8 cellular contexts compared by ENCODE assay signal in the genomic region with DNA sequence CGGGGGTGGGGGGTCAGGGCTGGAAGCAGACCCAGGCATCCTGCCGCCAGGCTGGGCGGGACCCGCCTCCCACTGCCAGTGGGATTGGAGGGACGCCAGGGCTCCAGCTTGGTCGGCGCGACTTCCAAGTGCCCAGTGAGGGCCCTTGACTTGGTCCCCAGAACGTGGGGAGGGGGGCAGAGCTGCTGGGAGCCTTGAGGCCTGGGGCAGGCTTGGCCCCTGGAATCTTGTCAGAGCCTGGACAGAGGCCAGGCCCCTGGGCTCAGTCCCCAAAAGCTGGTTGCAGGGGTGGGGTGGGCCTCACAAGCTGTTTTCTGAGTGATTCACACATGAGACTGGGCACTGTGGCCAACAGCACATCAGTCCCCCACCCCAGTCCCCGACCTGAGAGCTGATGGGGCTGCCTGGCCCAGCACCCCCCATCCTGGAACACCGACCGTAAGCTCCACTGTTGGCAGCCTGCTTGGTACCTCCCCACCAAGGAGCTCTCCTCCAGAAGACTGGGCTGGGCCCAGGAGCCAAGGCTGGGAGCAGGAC. TPM values are rescaled to one million over a fixed set of nuclear protein-coding genes. Genes with fewer than 3 reads are reported as not detected.
DNase-seq lines count a peak whose midpoint lies in the region; ATAC-seq, FAIRE-seq and TF ChIP-seq lines count a peak whose summit lies in the region.

No MANE protein-coding gene starts in this region.

- no peaks in the 10 kb centered on the region for H3K9me3 ChIP-seq in BE2C
- no peaks in the 10 kb centered on the region for H3K9me3 ChIP-seq in astrocyte (ENCODE audit: insufficient read depth, low read depth, low read length)

- no peak overlapping the region for H3K27ac ChIP-seq in astrocyte (ENCODE audit: low read depth, low read length)

- ATAC-seq in naive B cell (ENCODE audit: low read depth in 2 of 2) (no peak), HG03039 (IDR thresholded peaks at IDR 0.05; ENCODE audit: unreplicated experiment) (no peak), HG03521 (IDR thresholded peaks at IDR 0.05; ENCODE audit: unreplicated experiment) (no peak), GM19452 (IDR thresholded peaks at IDR 0.05; ENCODE audit: unreplicated experiment) (no peak)

- H3K4me1 ChIP-seq in BE2C, result peaks cover 19% of the 10 kb centered on the region
- peaks cover 45% of the 10 kb centered on the region for H3K4me1 ChIP-seq in astrocyte (ENCODE audit: insufficient read depth, low read length)

- peak overlapping the region; percentile 66 for H3K4me2 ChIP-seq in astrocyte (ENCODE audit: low read length)

- peaks cover 6% of the 10 kb centered on the region for H3K27me3 Mint-ChIP-seq in astrocyte (ENCODE audit: low read depth, unreplicated experiment)
- H3K27me3 Mint-ChIP-seq in naive B cell, result peaks cover 3 to 18% (median 6%) of the 10 kb centered on the region in 3 donors

- peaks cover 13% of the 10 kb centered on the region for H3K79me2 ChIP-seq in astrocyte (ENCODE audit: insufficient read depth, low read length)

- H4K20me1 ChIP-seq in astrocyte (ENCODE audit: insufficient read depth, low read length), result peaks cover 12% of the 10 kb centered on the region

- peaks cover 11% of the 10 kb centered on the region for H3K4me1 Mint-ChIP-seq in astrocyte (ENCODE audit: low read depth, unreplicated experiment)
- H3K4me1 Mint-ChIP-seq in naive B cell, result peaks cover 21 to 58% (median 57%) of the 10 kb centered on the region in 3 donors

- H3K36me3 Mint-ChIP-seq in astrocyte (ENCODE audit: low read depth, unreplicated experiment) (peaks cover under 1% of the 10 kb centered on the region), naive B cell (no peaks in the 10 kb centered on the region)

- H3K36me3 ChIP-seq in BE2C (peaks cover 12% of the 10 kb centered on the region), astrocyte (ENCODE audit: insufficient read depth, low read length) (no peaks in the 10 kb centered on the region)

- H3K27me3 ChIP-seq in BE2C (no peaks in the 10 kb centered on the region), astrocyte (ENCODE audit: insufficient read depth, low read length) (no peaks in the 10 kb centered on the region)

- H3K9me3 Mint-ChIP-seq in astrocyte (ENCODE audit: unreplicated experiment) (no peaks in the 10 kb centered on the region), naive B cell (no peaks in the 10 kb centered on the region)

- TF ChIP-seq CTCF in BE2C (IDR thresholded peaks at IDR 0.05; ENCODE audit: low read depth, low read length), result no peak
- TF ChIP-seq CTCF in astrocyte (IDR thresholded peaks at IDR 0.05; ENCODE audit: insufficient read depth, low read depth, low read length), result no peak

- H3K4me3 ChIP-seq in BE2C (ENCODE audit: low read depth, low read length) (no peak overlapping the region), astrocyte (ENCODE audit: insufficient read depth, low read depth, low read length) (no peak overlapping the region)

- H3K4me3 Mint-ChIP-seq in astrocyte (ENCODE audit: unreplicated experiment) (no peak overlapping the region), naive B cell (peak overlapping the region in 7 of 8 donors; percentile 33 to 68 (median 60))

- H3K27ac Mint-ChIP-seq in astrocyte (ENCODE audit: unreplicated experiment), result no peak overlapping the region
- peak overlapping the region in 2 of 6 donors; percentile 65 to 66 for H3K27ac Mint-ChIP-seq in naive B cell

- no peak for FAIRE-seq in H54 (lab: Jason Lieb, UNC)
- no peak for FAIRE-seq in astrocyte (lab: Jason Lieb, UNC)
- FAIRE-seq in GM19239 (lab: Jason Lieb, UNC), result no peak

- no peak overlapping the region for H2AFZ ChIP-seq in astrocyte (ENCODE audit: low read depth, low read length)

- H3K9ac ChIP-seq in astrocyte (ENCODE audit: low read length), result no peak overlapping the region

- DNase-seq in BE2C, result peak; percentile 53
- peak; percentile 94 for DNase-seq in H54 (ENCODE audit: insufficient read length, low spot score)
- DNase-seq in astrocyte (ENCODE audit: low read depth), result peak; percentile 36
- DNase-seq in naive B cell, result no peak
- DNase-seq in GM19239 (ENCODE audit: insufficient read length, low spot score), result no peak

- no peak for TF ChIP-seq POLR2A in H54 (IDR thresholded peaks at IDR 0.05; ENCODE audit: low read depth, low read length)

RNA-seq across cellular contexts. Expression of gene CLIC3, which starts 0.5 kb away (rescaled TPM):
- polyA plus RNA-seq in BE2C (2012; ENCODE audit: insufficient read depth, insufficient read length, low read depth), result 0.76 TPM
- total RNA-seq in astrocyte, result 0.39 and 0.48 TPM in 2 replicates
- polyA plus RNA-seq in naive B cell (ENCODE audit: low read depth in 6 of 6), result 1 to 10 TPM in 3 of 6 donors, under 1 TPM in 2, not detected in 1; 0.82 to 2.7 (median 1.1) TPM

RNA-seq across cellular contexts. Expression of gene PAXX, which starts 3.6 kb away (rescaled TPM):
- polyA plus RNA-seq in BE2C (2012; ENCODE audit: insufficient read depth, insufficient read length, low read depth), result 135 TPM
- total RNA-seq in astrocyte, result 15.3 and 18.8 TPM in 2 replicates
- 10 to 100 TPM; 31.7 to 39.8 (median 35.6) TPM for polyA plus RNA-seq in naive B cell (ENCODE audit: low read depth in 6 of 6)

RNA-seq across cellular contexts. Expression of gene LCNL1, which starts 13.0 kb away (rescaled TPM):
- not detected for polyA plus RNA-seq in BE2C (2012; ENCODE audit: insufficient read depth, insufficient read length, low read depth)
- 0.22 and 0.45 TPM in 2 replicates for total RNA-seq in astrocyte
- not detected for polyA plus RNA-seq in naive B cell (ENCODE audit: low read depth in 6 of 6)

RNA-seq across cellular contexts. Expression of gene PTGDS, which starts 18.5 kb away (rescaled TPM):
- 1.5 TPM for polyA plus RNA-seq in BE2C (2012; ENCODE audit: insufficient read depth, insufficient read length, low read depth)
- total RNA-seq in astrocyte, result 5.0 and 5.6 TPM in 2 replicates
- polyA plus RNA-seq in naive B cell (ENCODE audit: low read depth in 6 of 6), result 1 to 10 TPM in 1 of 6 donors, under 1 TPM in 1, not detected in 4; 0.41 to 1.4 TPM

RNA-seq across cellular contexts. Expression of gene ABCA2, which starts 32.2 kb away (rescaled TPM):
- 95.4 TPM for polyA plus RNA-seq in BE2C (2012; ENCODE audit: insufficient read depth, insufficient read length, low read depth)
- total RNA-seq in astrocyte, result 16.2 and 20.0 TPM in 2 replicates
- polyA plus RNA-seq in naive B cell (ENCODE audit: low read depth in 6 of 6), result 1 to 10 TPM in 3 of 6 donors, under 1 TPM in 2, not detected in 1; 0.63 to 3.9 (median 1.3) TPM

Comparison
In these comparisons a context has a peak if more than half of its experiments do, and no peak if none do; other contexts are left out.
1. DNase-seq: peak in BE2C (single experiment), H54 (single experiment) and astrocyte (single experiment); none in naive B cell (single experiment) and GM19239 (single experiment).